In genomic region chr22:50529416-50530279, GRCh38 we compare ENCODE assay signal across 8 cellular contexts. TPM values are rescaled to one million over a fixed set of nuclear protein-coding genes. Genes with fewer than 3 reads are reported as not detected.
DNase-seq lines count a peak whose midpoint lies in the region; ATAC-seq and TF ChIP-seq lines count a peak whose summit lies in the region.

A gene with protein sequence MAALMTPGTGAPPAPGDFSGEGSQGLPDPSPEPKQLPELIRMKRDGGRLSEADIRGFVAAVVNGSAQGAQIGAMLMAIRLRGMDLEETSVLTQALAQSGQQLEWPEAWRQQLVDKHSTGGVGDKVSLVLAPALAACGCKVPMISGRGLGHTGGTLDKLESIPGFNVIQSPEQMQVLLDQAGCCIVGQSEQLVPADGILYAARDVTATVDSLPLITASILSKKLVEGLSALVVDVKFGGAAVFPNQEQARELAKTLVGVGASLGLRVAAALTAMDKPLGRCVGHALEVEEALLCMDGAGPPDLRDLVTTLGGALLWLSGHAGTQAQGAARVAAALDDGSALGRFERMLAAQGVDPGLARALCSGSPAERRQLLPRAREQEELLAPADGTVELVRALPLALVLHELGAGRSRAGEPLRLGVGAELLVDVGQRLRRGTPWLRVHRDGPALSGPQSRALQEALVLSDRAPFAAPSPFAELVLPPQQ (minus strand): TSS chr22:50530012. CDS start chr22:50529709, 303 bp downstream.

- peaks cover 4% of the 10 kb centered on the region for H3K36me3 Mint-ChIP-seq in neural crest cell (ENCODE audit: low read depth)

- H3K27me3 Mint-ChIP-seq in neural crest cell (ENCODE audit: low read depth): peaks cover 78% of the 10 kb centered on the region

- H3K9me3 ChIP-seq in upper lobe of right lung: no peaks in the 10 kb centered on the region

- ATAC-seq in GM18502 (IDR thresholded peaks at IDR 0.05; ENCODE audit: poor library complexity, unreplicated experiment) (peak; percentile 18), upper lobe of right lung (peak; percentile 45)

- no peak within 1 kb of the TSS for H3K27ac Mint-ChIP-seq in neural crest cell (ENCODE audit: unreplicated experiment)

- no peak within 1 kb of the TSS for H3K4me3 ChIP-seq in KMS-11 (IDR thresholded peaks at IDR 0.05; ENCODE audit: insufficient read depth, low read depth, low read length)
- peak within 1 kb of the TSS; percentile 55 for H3K4me3 ChIP-seq in fibroblast of mammary gland (ENCODE audit: control insufficient read depth, low read depth, low read length)
- H3K4me3 ChIP-seq in upper lobe of right lung: peak within 1 kb of the TSS; percentile 72

- TF ChIP-seq CTCF in KMS-11 (conservative IDR thresholded peaks at IDR 0.05; ENCODE audit: low read depth, low read length) (no peak), fibroblast of mammary gland (conservative IDR thresholded peaks at IDR 0.05; ENCODE audit: control insufficient read depth, insufficient read depth, low read depth, low read length) (no peak), neural crest cell (conservative IDR thresholded peaks at IDR 0.05) (no peak), upper lobe of right lung (IDR thresholded peaks at IDR 0.05) (no peak)

- peak within 1 kb of the TSS; percentile 85 for H3K4me3 Mint-ChIP-seq in neural crest cell

- peak within 1 kb of the TSS; percentile 93 for H3K9ac ChIP-seq in KMS-11

- H3K9me3 Mint-ChIP-seq in neural crest cell: no peaks in the 10 kb centered on the region

- H3K4me1 ChIP-seq in KMS-11 (ENCODE audit: low read depth, poor library complexity, severe bottlenecking): peaks cover 12% of the 10 kb centered on the region
- H3K4me1 ChIP-seq in upper lobe of right lung: peaks cover 56% of the 10 kb centered on the region

- H3K36me3 ChIP-seq in KMS-11 (ENCODE audit: insufficient read depth): no peaks in the 10 kb centered on the region
- no peaks in the 10 kb centered on the region for H3K36me3 ChIP-seq in upper lobe of right lung

- no peaks in the 10 kb centered on the region for H3K27me3 ChIP-seq in KMS-11 (ENCODE audit: insufficient read depth, low read depth)
- no peaks in the 10 kb centered on the region for H3K27me3 ChIP-seq in upper lobe of right lung

- no peaks in the 10 kb centered on the region for H4K20me1 ChIP-seq in KMS-11 (ENCODE audit: insufficient read depth)

- no peak within 1 kb of the TSS for H2AFZ ChIP-seq in KMS-11 (ENCODE audit: low read depth)

- DNase-seq in activated T-cell treated with anti-CD3 and anti-CD28 coated beads for 24 hours (ENCODE audit: low read depth) (peak; percentile 61), fibroblast of mammary gland (ENCODE audit: low read depth) (no peak), neural crest cell (ENCODE audit: low read depth, low spot score) (no peak), upper lobe of right lung (peak; percentile 94), NCI-H345 treated with DMSO at 0.1 percent for 48 hours (lab: John Stamatoyannopoulos, UW; ENCODE audit: unreplicated experiment) (no peak), epidermal melanocyte (ENCODE audit: insufficient read length, low spot score) (no peak)

- H3K4me1 Mint-ChIP-seq in neural crest cell: peaks cover 31% of the 10 kb centered on the region

- H3K79me2 ChIP-seq in KMS-11 (ENCODE audit: insufficient read depth, low read depth): no peaks in the 10 kb centered on the region; the same call in 1 of the 2 replicates

- peak within 1 kb of the TSS; percentile 91 for H3K27ac ChIP-seq in KMS-11
- peak within 1 kb of the TSS; percentile 99 for H3K27ac ChIP-seq in upper lobe of right lung

- peak within 1 kb of the TSS; percentile 54; the same call in 1 of the 2 replicates for H3K4me2 ChIP-seq in KMS-11

- intact Hi-C loops in upper lobe of right lung (cut with DNase I): no loop called here

RNA-seq across cellular contexts. Expression of the gene that starts here (rescaled TPM):
- 0.86 and 1.2 TPM in 2 replicates for total RNA-seq in neural crest cell
- total RNA-seq in upper lobe of right lung: 122 TPM

Comparison
In these comparisons a context has a peak if more than half of its experiments do, and no peak if none do; other contexts are left out.
1. RNA of the gene that starts here (total RNA-seq): 122 TPM in upper lobe of right lung (single experiment); 0.86 to 1.2 TPM in neural crest cell; every median in the first group is over 10 times any median in the second.
2. DNase-seq: peak in activated T-cell treated with anti-CD3 and anti-CD28 coated beads for 24 hours (single experiment) and upper lobe of right lung (single experiment); none in fibroblast of mammary gland (single experiment), neural crest cell (single experiment), NCI-H345 treated with DMSO at 0.1 percent for 48 hours (single experiment) and epidermal melanocyte (single experiment).